1 cellular context compared by ENCODE assay signal in the genomic region with DNA sequence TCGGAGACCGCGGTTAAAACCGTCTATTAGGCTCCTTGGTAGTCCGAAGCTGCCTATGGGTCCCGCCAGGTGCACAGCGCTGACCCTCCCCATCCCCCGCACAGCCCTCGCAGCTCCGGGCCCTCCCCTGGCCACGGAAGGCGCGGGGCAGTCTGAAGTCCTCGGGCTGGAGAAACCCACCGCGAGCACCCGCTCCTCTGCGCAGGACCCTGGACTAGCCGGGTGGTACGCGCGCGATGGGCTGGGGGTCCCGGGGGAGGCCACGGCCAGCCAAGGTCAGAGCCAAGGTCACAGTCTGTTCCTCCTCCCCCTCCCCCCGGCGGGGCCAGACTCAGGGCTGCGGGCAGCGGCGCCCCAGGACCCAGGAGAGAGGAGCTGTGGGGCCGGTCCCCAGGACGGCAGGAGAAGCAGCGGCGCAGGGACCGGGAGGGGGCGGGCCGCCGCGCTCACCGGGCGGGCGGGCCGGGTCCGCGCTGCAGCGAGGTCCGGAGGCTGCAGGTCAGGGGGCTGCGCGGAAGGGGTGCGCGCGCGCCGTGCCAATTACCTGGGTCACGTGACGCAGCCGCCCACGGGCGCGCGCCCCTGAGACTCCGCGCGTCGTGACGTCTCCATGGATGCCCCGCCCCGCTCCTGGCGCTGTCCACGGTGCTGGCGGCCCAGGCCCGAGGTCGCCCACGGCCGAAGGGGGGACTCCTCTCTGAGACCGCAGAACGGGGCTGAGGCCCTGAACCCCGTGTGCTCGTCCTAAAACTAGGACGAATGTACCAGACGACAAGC.
TF ChIP-seq lines count a peak whose summit lies in the region.

OGDHL (minus strand) TSS at position 535 of the 777 bp plus-strand sequence. CDS start 3,731 bp downstream, outside the sequence.

TF ChIP-seq in HepG2, 621 proteins besides CTCF, POLR2A, EP300 and RAD21 (continued from another document and continues in another):
- 0 out of 2 replicates have a peak, but pooled peaks have one; percentile 28 for TF ChIP-seq THAP8 (CRISPR knock-in tag; IDR thresholded peaks at IDR 0.05; ENCODE audit: borderline replicate concordance)
- TF ChIP-seq HNRNPL (IDR thresholded peaks at IDR 0.05; ENCODE audit: low read depth, low read length): no peak
- TF ChIP-seq BCL3 (CRISPR knock-in tag; IDR thresholded peaks at IDR 0.05): peak; percentile 97
- TF ChIP-seq ZNF512B (CRISPR knock-in tag; IDR thresholded peaks at IDR 0.05; ENCODE audit: borderline replicate concordance): 0 out of 2 replicates have a peak, but pooled peaks have one; percentile 37
- TF ChIP-seq RFX1 (IDR thresholded peaks at IDR 0.05): no peak
- TF ChIP-seq ZNF142 (CRISPR knock-in tag; IDR thresholded peaks at IDR 0.05): peak; percentile 90
- TF ChIP-seq ZNF317 (CRISPR knock-in tag; IDR thresholded peaks at IDR 0.05): peak; percentile 82; the same call in 1 of the 2 replicates
- peak; percentile 65 for TF ChIP-seq ZNF263 (CRISPR knock-in tag; IDR thresholded peaks at IDR 0.05)
- TF ChIP-seq NBN (conservative IDR thresholded peaks at IDR 0.05): no peak
- TF ChIP-seq MLXIP (CRISPR knock-in tag; IDR thresholded peaks at IDR 0.05; ENCODE audit: borderline replicate concordance): peak; percentile 94
- TF ChIP-seq ZSCAN22 (CRISPR knock-in tag; IDR thresholded peaks at IDR 0.05): no peak; the same call in 1 of the 2 replicates
- no peak for TF ChIP-seq YY1 (IDR thresholded peaks at IDR 0.05; ENCODE audit: insufficient read depth, insufficient replicate concordance, low read depth, low read length)
- peak; percentile 86; the same call in 1 of the 2 replicates for TF ChIP-seq THAP7 (CRISPR knock-in tag; IDR thresholded peaks at IDR 0.05)
- TF ChIP-seq GLMP (CRISPR knock-in tag; IDR thresholded peaks at IDR 0.05; ENCODE audit: borderline replicate concordance): peak; percentile 90; the same call in 1 of the 2 replicates
- peak; percentile 93 for TF ChIP-seq KDM5B (CRISPR knock-in tag; IDR thresholded peaks at IDR 0.05; ENCODE audit: borderline replicate concordance)
- TF ChIP-seq ZNF607 (CRISPR knock-in tag; IDR thresholded peaks at IDR 0.05; ENCODE audit: borderline replicate concordance): peak; percentile 98
- no peak for TF ChIP-seq BCLAF1 (IDR thresholded peaks at IDR 0.05)
- peak; percentile 99 for TF ChIP-seq HES4 (CRISPR knock-in tag; IDR thresholded peaks at IDR 0.05; ENCODE audit: borderline replicate concordance)
- TF ChIP-seq ZNF552 (CRISPR knock-in tag; IDR thresholded peaks at IDR 0.05; ENCODE audit: borderline replicate concordance): peak; percentile 81
- no peak for TF ChIP-seq SRSF1 (optimal IDR thresholded peaks at IDR 0.05; ENCODE audit: low read depth, low read length)
- TF ChIP-seq IRX3 (CRISPR knock-in tag; IDR thresholded peaks at IDR 0.05; ENCODE audit: borderline replicate concordance, low read depth): peak; percentile 97
- TF ChIP-seq, protein P1, sequence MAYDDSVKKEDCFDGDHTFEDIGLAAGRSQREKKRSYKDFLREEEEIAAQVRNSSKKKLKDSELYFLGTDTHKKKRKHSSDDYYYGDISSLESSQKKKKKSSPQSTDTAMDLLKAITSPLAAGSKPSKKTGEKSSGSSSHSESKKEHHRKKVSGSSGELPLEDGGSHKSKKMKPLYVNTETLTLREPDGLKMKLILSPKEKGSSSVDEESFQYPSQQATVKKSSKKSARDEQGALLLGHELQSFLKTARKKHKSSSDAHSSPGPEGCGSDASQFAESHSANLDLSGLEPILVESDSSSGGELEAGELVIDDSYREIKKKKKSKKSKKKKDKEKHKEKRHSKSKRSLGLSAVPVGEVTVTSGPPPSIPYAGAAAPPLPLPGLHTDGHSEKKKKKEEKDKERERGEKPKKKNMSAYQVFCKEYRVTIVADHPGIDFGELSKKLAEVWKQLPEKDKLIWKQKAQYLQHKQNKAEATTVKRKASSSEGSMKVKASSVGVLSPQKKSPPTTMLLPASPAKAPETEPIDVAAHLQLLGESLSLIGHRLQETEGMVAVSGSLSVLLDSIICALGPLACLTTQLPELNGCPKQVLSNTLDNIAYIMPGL (CRISPR knock-in tag; IDR thresholded peaks at IDR 0.05; ENCODE audit: borderline replicate concordance in 1 of 2, low read depth in 1 of 2): peak; percentile 43 to 67; a peak in 2 of 4 replicates
- peak; percentile 95; the same call in 1 of the 2 replicates for TF ChIP-seq ZNF484 (CRISPR knock-in tag; IDR thresholded peaks at IDR 0.05; ENCODE audit: borderline replicate concordance, low read depth)
- no peak for TF ChIP-seq ZNF20 (CRISPR knock-in tag; IDR thresholded peaks at IDR 0.05)
- TF ChIP-seq ZNF557 (CRISPR knock-in tag; IDR thresholded peaks at IDR 0.05): peak; percentile 99
- TF ChIP-seq FOXO1 (CRISPR knock-in tag; IDR thresholded peaks at IDR 0.05): peak; percentile 86
- no peak for TF ChIP-seq FIP1L1 (IDR thresholded peaks at IDR 0.05; ENCODE audit: borderline replicate concordance, insufficient read depth, low read depth, low read length)
- peak; percentile 99 for TF ChIP-seq ZSCAN9 (CRISPR knock-in tag; IDR thresholded peaks at IDR 0.05; ENCODE audit: borderline replicate concordance)
- TF ChIP-seq ZNF446 (CRISPR knock-in tag; IDR thresholded peaks at IDR 0.05): peak; percentile 98; the same call in 1 of the 2 replicates
- TF ChIP-seq ZNF615 (CRISPR knock-in tag; IDR thresholded peaks at IDR 0.05; ENCODE audit: borderline replicate concordance): 0 out of 2 replicates have a peak, but pooled peaks have one; percentile 62
- TF ChIP-seq ZNF136 (CRISPR knock-in tag; IDR thresholded peaks at IDR 0.05; ENCODE audit: low read depth): no peak
